Comparison of ENCODE assay signal across 2 cellular contexts in the genomic region with DNA sequence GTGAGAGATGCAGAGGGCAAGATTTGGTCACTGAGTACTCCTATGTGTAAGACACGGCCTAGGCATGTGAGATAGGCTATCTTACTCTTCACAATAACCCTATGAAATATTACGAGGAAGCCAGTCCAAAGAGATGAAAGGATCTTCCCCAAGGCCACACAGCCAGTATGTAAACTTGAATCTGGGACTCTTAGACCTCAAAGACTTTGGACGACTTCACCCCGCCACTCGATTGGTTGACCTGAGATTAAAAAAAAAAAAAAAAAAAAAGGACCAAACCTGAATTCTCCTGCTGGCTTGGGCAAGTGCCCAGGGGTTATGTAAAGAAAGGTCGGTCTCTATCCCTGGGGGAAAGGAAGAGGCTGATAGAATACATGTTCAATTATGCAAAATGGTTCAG.
TF ChIP-seq lines count a peak whose summit lies in the region.

No MANE protein-coding gene starts in this region.

TF ChIP-seq in GM23338, 12 proteins besides CTCF, POLR2A, EP300 and RAD21:
- TF ChIP-seq STAT1 (IDR thresholded peaks at IDR 0.05; ENCODE audit: unreplicated experiment) (no peak), EZH2phosphoT487 (IDR thresholded peaks at IDR 0.05; ENCODE audit: unreplicated experiment) (no peak), NANOG (IDR thresholded peaks at IDR 0.05; ENCODE audit: borderline replicate concordance) (no peak), CREB1 (CRISPR knock-in tag; IDR thresholded peaks at IDR 0.05; ENCODE audit: low read depth) (no peak), ETS1 (IDR thresholded peaks at IDR 0.05) (no peak), JUNB (IDR thresholded peaks at IDR 0.05; ENCODE audit: unreplicated experiment) (no peak), POLR2AphosphoS5 (IDR thresholded peaks at IDR 0.05; ENCODE audit: low read depth) (no peak), ZNF114 (CRISPR knock-in tag; IDR thresholded peaks at IDR 0.05) (no peak), EZH2 (IDR thresholded peaks at IDR 0.05; ENCODE audit: low read depth, unreplicated experiment) (no peak)
- TF ChIP-seq, protein P1, sequence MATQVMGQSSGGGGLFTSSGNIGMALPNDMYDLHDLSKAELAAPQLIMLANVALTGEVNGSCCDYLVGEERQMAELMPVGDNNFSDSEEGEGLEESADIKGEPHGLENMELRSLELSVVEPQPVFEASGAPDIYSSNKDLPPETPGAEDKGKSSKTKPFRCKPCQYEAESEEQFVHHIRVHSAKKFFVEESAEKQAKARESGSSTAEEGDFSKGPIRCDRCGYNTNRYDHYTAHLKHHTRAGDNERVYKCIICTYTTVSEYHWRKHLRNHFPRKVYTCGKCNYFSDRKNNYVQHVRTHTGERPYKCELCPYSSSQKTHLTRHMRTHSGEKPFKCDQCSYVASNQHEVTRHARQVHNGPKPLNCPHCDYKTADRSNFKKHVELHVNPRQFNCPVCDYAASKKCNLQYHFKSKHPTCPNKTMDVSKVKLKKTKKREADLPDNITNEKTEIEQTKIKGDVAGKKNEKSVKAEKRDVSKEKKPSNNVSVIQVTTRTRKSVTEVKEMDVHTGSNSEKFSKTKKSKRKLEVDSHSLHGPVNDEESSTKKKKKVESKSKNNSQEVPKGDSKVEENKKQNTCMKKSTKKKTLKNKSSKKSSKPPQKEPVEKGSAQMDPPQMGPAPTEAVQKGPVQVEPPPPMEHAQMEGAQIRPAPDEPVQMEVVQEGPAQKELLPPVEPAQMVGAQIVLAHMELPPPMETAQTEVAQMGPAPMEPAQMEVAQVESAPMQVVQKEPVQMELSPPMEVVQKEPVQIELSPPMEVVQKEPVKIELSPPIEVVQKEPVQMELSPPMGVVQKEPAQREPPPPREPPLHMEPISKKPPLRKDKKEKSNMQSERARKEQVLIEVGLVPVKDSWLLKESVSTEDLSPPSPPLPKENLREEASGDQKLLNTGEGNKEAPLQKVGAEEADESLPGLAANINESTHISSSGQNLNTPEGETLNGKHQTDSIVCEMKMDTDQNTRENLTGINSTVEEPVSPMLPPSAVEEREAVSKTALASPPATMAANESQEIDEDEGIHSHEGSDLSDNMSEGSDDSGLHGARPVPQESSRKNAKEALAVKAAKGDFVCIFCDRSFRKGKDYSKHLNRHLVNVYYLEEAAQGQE (IDR thresholded peaks at IDR 0.05; ENCODE audit: unreplicated experiment), result no peak

TF ChIP-seq in H1, 55 proteins besides CTCF, POLR2A, EP300 and RAD21:
- no peak for TF ChIP-seq JUN (IDR thresholded peaks at IDR 0.05; ENCODE audit: low read depth, low read length)
- no peak for TF ChIP-seq ATF3 (IDR thresholded peaks at IDR 0.05; ENCODE audit: insufficient read depth, low read depth, low read length)
- TF ChIP-seq SP1 (IDR thresholded peaks at IDR 0.05; ENCODE audit: low read depth, low read length), result no peak
- TF ChIP-seq BACH1 (IDR thresholded peaks at IDR 0.05; ENCODE audit: low read length), result no peak
- TF ChIP-seq NANOG (IDR thresholded peaks at IDR 0.05; ENCODE audit: insufficient read depth, low read depth, low read length, poor library complexity, severe bottlenecking), result no peak
- TF ChIP-seq RXRA (IDR thresholded peaks at IDR 0.05; ENCODE audit: insufficient read depth, low read depth, low read length), result no peak
- no peak for TF ChIP-seq RFX5 (IDR thresholded peaks at IDR 0.05; ENCODE audit: borderline replicate concordance, low read depth, low read length)
- TF ChIP-seq SP4 (IDR thresholded peaks at IDR 0.05; ENCODE audit: low read length), result no peak
- TF ChIP-seq SIRT6 (IDR thresholded peaks at IDR 0.05; ENCODE audit: low read length), result no peak
- no peak for TF ChIP-seq SP2 (IDR thresholded peaks at IDR 0.05; ENCODE audit: low read length)
- TF ChIP-seq HDAC6 (IDR thresholded peaks at IDR 0.05; ENCODE audit: low read depth, low read length), result no peak
- TF ChIP-seq TCF12 (IDR thresholded peaks at IDR 0.05; ENCODE audit: low read depth, low read length), result no peak
- no peak for TF ChIP-seq USF2 (IDR thresholded peaks at IDR 0.05; ENCODE audit: low read length)
- no peak for TF ChIP-seq EGR1 (IDR thresholded peaks at IDR 0.05; ENCODE audit: borderline replicate concordance, low read depth, low read length)
